19 cellular contexts compared by ENCODE assay signal in genomic region chr1:67953301-67953700, GRCh38.
DNase-seq lines count a peak whose midpoint lies in the region; ATAC-seq and TF ChIP-seq lines count a peak whose summit lies in the region.
"Had no signal": no experiment of that assay in that cellular context is flagged by ENCODE, and none has a peak within 500 bp of the region (broad histone marks: within the 10 kb centered on the region; RNA-seq: fewer than 3 reads in every experiment).

No MANE protein-coding gene starts in this region.

- WGBS in testis, 2 donors: 38 to 50% methylated on average over 2 of the region's 2 CpGs

- no peak for TF ChIP-seq CTCF in cardiac muscle cell (IDR thresholded peaks at IDR 0.05; ENCODE audit: low read depth, low read length)
- TF ChIP-seq CTCF in right atrium auricular region (IDR thresholded peaks at IDR 0.05): no peak
- TF ChIP-seq CTCF in cardiac fibroblast (IDR thresholded peaks at IDR 0.05; ENCODE audit: low read depth, low read length): no peak
- no peak for TF ChIP-seq CTCF in testis (IDR thresholded peaks at IDR 0.05)

- H3K9me3 ChIP-seq in cardiac muscle cell (ENCODE audit: low read depth) (no peaks in the 10 kb centered on the region), right atrium auricular region (no peaks in the 10 kb centered on the region), testis (no peaks in the 10 kb centered on the region)
- H3K9me3 ChIP-seq: A549, Caco-2 had no signal

- no peak overlapping the region for H3K4me3 ChIP-seq in cardiac muscle cell
- no peak overlapping the region for H3K4me3 ChIP-seq in right atrium auricular region
- H3K4me3 ChIP-seq in cardiac fibroblast (replicated peaks in 1 of 2; ENCODE audit: low read depth in 2 of 2, low read length in 2 of 2): no peak overlapping the region
- H3K4me3 ChIP-seq in testis: no peak overlapping the region
- H3K4me3 ChIP-seq: A549 had no signal

- intact Hi-C loops in testis (cut with DNase I; ENCODE audit: low total_unique reads): no loop called here

- no peak for TF ChIP-seq POLR2A in testis (IDR thresholded peaks at IDR 0.05)

- peaks cover 86% of the 10 kb centered on the region for H3K4me1 ChIP-seq in cardiac muscle cell (ENCODE audit: low read depth)
- H3K4me1 ChIP-seq in right atrium auricular region: no peaks in the 10 kb centered on the region
- H3K4me1 ChIP-seq in testis: peaks cover 8% of the 10 kb centered on the region
- H3K4me1 ChIP-seq: Caco-2 had no signal

- no peaks in the 10 kb centered on the region for H3K27me3 ChIP-seq in cardiac muscle cell
- no peaks in the 10 kb centered on the region for H3K27me3 ChIP-seq in right atrium auricular region
- H3K27me3 ChIP-seq in testis: no peaks in the 10 kb centered on the region

- peak overlapping the region; percentile 65 for H3K27ac ChIP-seq in cardiac muscle cell
- H3K27ac ChIP-seq in right atrium auricular region: no peak overlapping the region
- H3K27ac ChIP-seq in testis: no peak overlapping the region
- H3K27ac ChIP-seq: 22Rv1, A549, C4-2B had no signal

- no peak for ATAC-seq in GM19035 (IDR thresholded peaks at IDR 0.05; ENCODE audit: unreplicated experiment)
- ATAC-seq: A549 had no signal

- DNase-seq in cardiac muscle cell (ENCODE audit: low read depth in 1 of 2, low spot score in 1 of 2) (peak in 1 of 2 donors; percentile 40), right atrium auricular region (ENCODE audit: low spot score) (no peak), cardiac fibroblast (ENCODE audit: low read depth in 2 of 2) (peak; percentile 25 to 45), fibroblast of gingiva (ENCODE audit: low read depth) (peak; percentile 64), iris pigment epithelial cell (ENCODE audit: low read depth) (peak; percentile 79), H4 (ENCODE audit: low spot score) (no peak), testis (no peak)
- DNase-seq: AML-193; Caco-2; CD4-positive, alpha-beta T cell; DMS79 treated with DMSO at 0.1 percent for 48 hours; GF-D8; GOT3; H9; IMR-90 had no signal

- H3K36me3 ChIP-seq in cardiac muscle cell: no peaks in the 10 kb centered on the region
- no peaks in the 10 kb centered on the region for H3K36me3 ChIP-seq in right atrium auricular region
- no peaks in the 10 kb centered on the region for H3K36me3 ChIP-seq in testis (ENCODE audit: low read depth, missing control alignments)

Comparison
In these comparisons a context has a peak if more than half of its experiments do, and no peak if none do; other contexts are left out.
1. DNase-seq: peak in cardiac fibroblast (2 of 2), fibroblast of gingiva (single experiment) and iris pigment epithelial cell (single experiment); none in right atrium auricular region (single experiment), H4 (single experiment) and testis (single experiment).